17 cellular contexts compared by ENCODE assay signal in the genomic region with DNA sequence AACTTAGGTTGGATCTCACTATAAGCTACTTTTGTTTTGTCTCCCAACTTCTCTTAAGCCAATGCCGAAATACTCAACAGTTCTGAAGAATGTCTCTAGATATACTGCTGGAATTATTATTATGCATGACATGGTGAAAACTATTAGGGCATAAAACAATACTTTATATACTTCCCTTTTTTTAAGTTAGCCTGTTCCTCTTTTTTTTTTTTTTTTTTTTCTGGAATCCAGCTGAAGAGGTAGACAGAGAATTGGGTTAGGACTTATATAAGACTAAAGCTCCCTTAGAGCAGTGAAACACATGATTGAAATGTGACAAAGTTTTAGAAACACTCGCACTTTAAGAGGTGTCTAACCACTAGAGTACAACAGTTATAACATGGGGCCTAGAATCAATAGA.
"Had no signal": no experiment of that assay in that cellular context is flagged by ENCODE, and none has a peak within 500 bp of the region (broad histone marks: within the 10 kb centered on the region; RNA-seq: fewer than 3 reads in every experiment).

No MANE protein-coding gene starts in this region.

- ATAC-seq: activated CD4-positive, CD25-positive, alpha-beta regulatory T cell treated with anti-CD3 and anti-CD28 coated beads, Interleukin-2, amount 50 U/mL, for 24 hours; activated naive CD8-positive, alpha-beta T cell treated with anti-CD3 and anti-CD28 coated beads, Interleukin-2, amount 50 U/mL, for 24 hours; left ventricle myocardium superior; natural killer cell; upper lobe of right lung had no signal

- DNase-seq: activated CD4-positive, alpha-beta memory T cell treated with anti-CD3 and anti-CD28 coated beads, Interleukin-2, amount 10 ng/mL, durations not matched to agents 7 days and 5 days; activated CD4-positive, alpha-beta T cell treated with anti-CD3 and anti-CD28 coated beads, Interleukin-2, amount 10 ng/mL, durations not matched to agents 24 days and 14 days; activated gamma-delta T cell; activated naive CD4-positive, alpha-beta T cell treated with anti-CD3 and anti-CD28 coated beads, Interleukin-2, amount 50 U/mL, for 16 hours; activated naive CD8-positive, alpha-beta T cell treated with anti-CD3 and anti-CD28 coated beads, Interleukin-2, amount 50 U/mL, for 24 hours; cerebellar nuclear complex; glutamatergic neuron; hippocampal formation; left ventricle myocardium superior; mammary epithelial cell; natural killer cell; retina; stimulated activated CD4-positive, alpha-beta T cell treated with anti-CD3 and anti-CD28 coated beads, Interleukin-4, amount 100 ng/mL, for 1 hour; stimulated activated naive CD4-positive, alpha-beta T cell; T1000; upper lobe of right lung had no signal
